14 cellular contexts compared by ENCODE assay signal in the genomic region with DNA sequence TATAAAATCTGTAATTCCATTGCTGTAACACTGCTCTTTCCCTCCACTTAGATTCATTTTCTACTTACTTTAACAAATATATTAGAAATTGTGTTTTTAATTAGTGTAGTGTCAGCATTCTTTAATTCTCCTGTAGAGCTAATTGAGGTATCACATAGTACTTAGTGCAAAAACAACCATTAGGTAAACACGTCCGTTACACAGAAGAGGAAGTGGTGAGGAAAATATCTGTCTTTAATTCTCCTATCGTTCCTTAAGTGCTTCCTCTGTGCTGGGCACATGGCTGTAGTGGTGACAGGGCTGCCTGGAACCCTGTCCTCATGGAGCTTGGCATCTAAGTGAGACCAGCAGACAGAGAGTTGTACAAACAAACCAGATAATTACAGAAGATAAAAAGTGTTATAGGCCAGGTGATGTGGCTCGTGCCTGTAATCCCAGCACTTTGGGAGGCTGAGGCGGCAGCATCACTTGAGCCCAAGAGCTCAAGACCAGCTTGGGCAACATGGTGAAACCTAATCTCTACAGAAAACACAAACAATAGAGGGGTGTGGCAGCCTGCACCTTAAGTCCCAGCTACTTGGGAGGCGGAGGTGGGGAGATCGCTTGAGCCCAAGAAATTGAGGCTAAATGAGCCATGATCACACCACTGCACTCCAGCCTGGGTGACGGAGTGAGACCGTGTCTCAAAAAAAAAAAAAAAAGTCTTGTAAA. TPM values are rescaled to one million over a fixed set of nuclear protein-coding genes. Genes with fewer than 3 reads are reported as not detected.
DNase-seq lines count a peak whose midpoint lies in the region; ATAC-seq and TF ChIP-seq lines count a peak whose summit lies in the region.
"Had no signal": no experiment of that assay in that cellular context is flagged by ENCODE, and none has a peak within 500 bp of the region (broad histone marks: within the 10 kb centered on the region; RNA-seq: fewer than 3 reads in every experiment).

No MANE protein-coding gene starts in this region.

- no peak overlapping the region for H3K56ac ChIP-seq in IMR-90 (ENCODE audit: extremely low read depth, insufficient read depth, low read length)

- peaks cover 4 to 15% of the 10 kb centered on the region in 2 experiments; a peak in 3 of 4 replicates for H3K79me1 ChIP-seq in IMR-90 (ENCODE audit: low read depth in 1 of 2, low read length in 2 of 2)

- no peak overlapping the region for H2BK120ac ChIP-seq in IMR-90 (ENCODE audit: low read depth, low read length)

- no peak overlapping the region for H2AK9ac ChIP-seq in IMR-90 (replicated peaks; ENCODE audit: low read depth, low read length, poor library complexity)

- H3K9me3 Mint-ChIP-seq in activated CD4-positive, alpha-beta T cell treated with anti-CD3 and anti-CD28 coated beads, Interleukin-2, amount 10 ng/mL, durations not matched to agents 24 days and 14 days, result no peaks in the 10 kb centered on the region
- H3K9me3 Mint-ChIP-seq in activated CD4-positive, alpha-beta T cell treated with anti-CD3 and anti-CD28 coated beads, Interleukin-2, amount 10 ng/mL, durations not matched to agents 7 days and 5 days, result peaks cover 13% of the 10 kb centered on the region
- H3K9me3 Mint-ChIP-seq in activated CD4-positive, alpha-beta memory T cell treated with anti-CD3 and anti-CD28 coated beads for 36 hours, result no peaks in the 10 kb centered on the region
- H3K9me3 Mint-ChIP-seq in natural killer cell treated with Interleukin-12 subunit alpha and Interleukin-12 subunit beta and Interleukin-15 and Interleukin-18, amount 100 ng/mL, for 72 hours, result no peaks in the 10 kb centered on the region
- H3K9me3 Mint-ChIP-seq in glutamatergic neuron (ENCODE audit: unreplicated experiment), result no peaks in the 10 kb centered on the region
- H3K9me3 Mint-ChIP-seq: neural progenitor cell had no signal

- H3K27me3 Mint-ChIP-seq in activated CD4-positive, alpha-beta T cell treated with anti-CD3 and anti-CD28 coated beads, Interleukin-2, amount 10 ng/mL, durations not matched to agents 24 days and 14 days, result no peaks in the 10 kb centered on the region
- no peaks in the 10 kb centered on the region for H3K27me3 Mint-ChIP-seq in activated CD4-positive, alpha-beta T cell treated with anti-CD3 and anti-CD28 coated beads, Interleukin-2, amount 10 ng/mL, durations not matched to agents 7 days and 5 days
- H3K27me3 Mint-ChIP-seq in activated CD4-positive, alpha-beta memory T cell treated with anti-CD3 and anti-CD28 coated beads for 36 hours, result no peaks in the 10 kb centered on the region
- no peaks in the 10 kb centered on the region for H3K27me3 Mint-ChIP-seq in natural killer cell treated with Interleukin-12 subunit alpha and Interleukin-12 subunit beta and Interleukin-15 and Interleukin-18, amount 100 ng/mL, for 72 hours
- no peaks in the 10 kb centered on the region for H3K27me3 Mint-ChIP-seq in glutamatergic neuron (ENCODE audit: unreplicated experiment)

- peaks cover 37% of the 10 kb centered on the region for H3K36me3 Mint-ChIP-seq in activated CD4-positive, alpha-beta T cell treated with anti-CD3 and anti-CD28 coated beads, Interleukin-2, amount 10 ng/mL, durations not matched to agents 24 days and 14 days (ENCODE audit: low read depth)
- peaks cover 65% of the 10 kb centered on the region for H3K36me3 Mint-ChIP-seq in activated CD4-positive, alpha-beta T cell treated with anti-CD3 and anti-CD28 coated beads, Interleukin-2, amount 10 ng/mL, durations not matched to agents 7 days and 5 days (ENCODE audit: low read depth)
- H3K36me3 Mint-ChIP-seq in activated CD4-positive, alpha-beta memory T cell treated with anti-CD3 and anti-CD28 coated beads for 36 hours, result no peaks in the 10 kb centered on the region
- no peaks in the 10 kb centered on the region for H3K36me3 Mint-ChIP-seq in natural killer cell treated with Interleukin-12 subunit alpha and Interleukin-12 subunit beta and Interleukin-15 and Interleukin-18, amount 100 ng/mL, for 72 hours
- H3K36me3 Mint-ChIP-seq in glutamatergic neuron (ENCODE audit: unreplicated experiment), result no peaks in the 10 kb centered on the region

- H2AFZ ChIP-seq in IMR-90 (replicated peaks; ENCODE audit: low read length, poor library complexity), result no peak overlapping the region
- H2AFZ ChIP-seq: neural progenitor cell had no signal

- no peaks in the 10 kb centered on the region for H3K36me3 ChIP-seq in IMR-90 (ENCODE audit: control insufficient read depth, insufficient read depth, low read length)
- H3K36me3 ChIP-seq: neural progenitor cell had no signal

- H3K14ac ChIP-seq in IMR-90 (replicated peaks; ENCODE audit: low read depth, low read length), result no peak overlapping the region

- H3K23ac ChIP-seq in IMR-90 (ENCODE audit: low read depth, low read length), result no peak overlapping the region

- no peaks in the 10 kb centered on the region for H4K20me1 ChIP-seq in IMR-90 (ENCODE audit: insufficient read depth, low read length)

- H3K27ac Mint-ChIP-seq in activated CD4-positive, alpha-beta T cell treated with anti-CD3 and anti-CD28 coated beads, Interleukin-2, amount 10 ng/mL, durations not matched to agents 24 days and 14 days, result peak overlapping the region; percentile 64
- no peak overlapping the region for H3K27ac Mint-ChIP-seq in activated CD4-positive, alpha-beta T cell treated with anti-CD3 and anti-CD28 coated beads, Interleukin-2, amount 10 ng/mL, durations not matched to agents 7 days and 5 days
- H3K27ac Mint-ChIP-seq in activated CD4-positive, alpha-beta memory T cell treated with anti-CD3 and anti-CD28 coated beads for 36 hours, result peak overlapping the region; percentile 88
- H3K27ac Mint-ChIP-seq in natural killer cell treated with Interleukin-12 subunit alpha and Interleukin-12 subunit beta and Interleukin-15 and Interleukin-18, amount 100 ng/mL, for 72 hours, result peak overlapping the region; percentile 73 to 88
- H3K27ac Mint-ChIP-seq in glutamatergic neuron (ENCODE audit: unreplicated experiment), result no peak overlapping the region
- H3K27ac Mint-ChIP-seq: neural progenitor cell had no signal

- DNase-seq in activated CD4-positive, alpha-beta T cell treated with anti-CD3 and anti-CD28 coated beads, Interleukin-2, amount 10 ng/mL, durations not matched to agents 24 days and 14 days, result no peak
- DNase-seq in activated CD4-positive, alpha-beta T cell treated with anti-CD3 and anti-CD28 coated beads, Interleukin-2, amount 10 ng/mL, durations not matched to agents 7 days and 5 days, result no peak
- DNase-seq in IMR-90, result no peak
- DNase-seq in activated CD4-positive, alpha-beta memory T cell treated with anti-CD3 and anti-CD28 coated beads for 36 hours, result no peak
- DNase-seq in natural killer cell treated with Interleukin-12 subunit alpha and Interleukin-12 subunit beta and Interleukin-15 and Interleukin-18, amount 100 ng/mL, for 72 hours (ENCODE audit: low spot score), result no peak
- no peak for DNase-seq in stimulated activated naive CD4-positive, alpha-beta T cell treated with Interleukin-2 at 50 U/mL for 16 hours (lab: John Stamatoyannopoulos, UW)
- no peak for DNase-seq in glutamatergic neuron
- DNase-seq: ACHN, aorta, NCI-H1092 treated with DMSO at 0.1 percent for 48 hours, NCI-H524, small intestine had no signal

- in situ Hi-C loops in IMR-90 (cut with MboI; ENCODE audit: low sequenced_read_pairs), result no loop called here

- H3K18ac ChIP-seq in IMR-90 (ENCODE audit: low read depth, low read length), result no peak overlapping the region

- no peak overlapping the region for H3K9ac ChIP-seq in IMR-90 (ENCODE audit: low read depth, low read length)
- H3K9ac ChIP-seq: neural progenitor cell had no signal

- dilution Hi-C loops in IMR-90 (cut with HindIII; ENCODE audit: low sequenced_read_pairs, unreplicated experiment), result no loop called here

- H3K27ac ChIP-seq in IMR-90 (ENCODE audit: insufficient read depth, low read length), result no peak overlapping the region
- H3K27ac ChIP-seq: neural progenitor cell had no signal

- no peak overlapping the region for H3K4ac ChIP-seq in IMR-90 (ENCODE audit: low read depth, low read length)

- no peak for ATAC-seq in IMR-90 (ENCODE audit: low read depth)
- ATAC-seq in natural killer cell treated with Interleukin-12 subunit alpha and Interleukin-12 subunit beta and Interleukin-15 and Interleukin-18, amount 100 ng/mL, for 72 hours, result peak in 1 of 2 donors; percentile 54
- no peak for ATAC-seq in HG03039 (IDR thresholded peaks at IDR 0.05; ENCODE audit: unreplicated experiment)

- POLR2A ChIA-PET in activated CD4-positive, alpha-beta T cell treated with anti-CD3 and anti-CD28 coated beads, Interleukin-2, amount 10 ng/mL, durations not matched to agents 7 days and 5 days (lab: Charles Lee), result no interaction called here
- POLR2A ChIA-PET in IMR-90 (lab: Charles Lee; ENCODE audit: unreplicated experiment), result no interaction called here
- POLR2A ChIA-PET in activated CD4-positive, alpha-beta memory T cell treated with anti-CD3 and anti-CD28 coated beads for 36 hours (lab: Charles Lee), result interaction anchor here (1.5 kb wide), 1 partner anchor 262 kb away, joined by 5 read pairs; the partner anchor contains the start of gene EMB

- no peak for TF ChIP-seq POLR2A in IMR-90 (IDR thresholded peaks at IDR 0.05; ENCODE audit: low read depth, low read length)

- TF ChIP-seq RAD21 in IMR-90 (IDR thresholded peaks at IDR 0.05; ENCODE audit: low read length), result no peak

- H2BK5ac ChIP-seq in IMR-90 (ENCODE audit: low read depth, low read length, poor library complexity, severe bottlenecking), result no peak overlapping the region

- no TSS peak for BruUV-seq in IMR-90 (replicated peaks; lab: Mats Ljungman, UMichigan)

- CTCF ChIA-PET in activated CD4-positive, alpha-beta T cell treated with anti-CD3 and anti-CD28 coated beads, Interleukin-2, amount 10 ng/mL, durations not matched to agents 7 days and 5 days (lab: Charles Lee), result interaction anchor here (1.0 to 1.2 kb wide), 3 partner anchors 8 to 44 kb away, joined by 3 to 5 read pairs (median 3); no protein-coding TSS in a partner anchor
- CTCF ChIA-PET in IMR-90 (lab: Yijun Ruan, JAX), result no interaction called here
- CTCF ChIA-PET in activated CD4-positive, alpha-beta memory T cell treated with anti-CD3 and anti-CD28 coated beads for 36 hours (lab: Charles Lee), result interaction anchor here (1.2 kb wide), 1 partner anchor 12 kb away, joined by 5 read pairs; no protein-coding TSS in a partner anchor

- no CpG with 5 or more reads among the region's 9 CpGs for WGBS in IMR-90 (ENCODE audit: extremely low coverage in 2 of 2, insufficient read length in 1 of 2), 2 experiments

- no peak overlapping the region for H3K4me3 ChIP-seq in IMR-90 (ENCODE audit: insufficient read depth, low read depth, low read length)
- H3K4me3 ChIP-seq: neural progenitor cell had no signal

- H3K4me3 Mint-ChIP-seq in activated CD4-positive, alpha-beta T cell treated with anti-CD3 and anti-CD28 coated beads, Interleukin-2, amount 10 ng/mL, durations not matched to agents 24 days and 14 days, result no peak overlapping the region
- no peak overlapping the region for H3K4me3 Mint-ChIP-seq in activated CD4-positive, alpha-beta T cell treated with anti-CD3 and anti-CD28 coated beads, Interleukin-2, amount 10 ng/mL, durations not matched to agents 7 days and 5 days
- H3K4me3 Mint-ChIP-seq in activated CD4-positive, alpha-beta memory T cell treated with anti-CD3 and anti-CD28 coated beads for 36 hours, result peak overlapping the region; percentile 54
- H3K4me3 Mint-ChIP-seq in natural killer cell treated with Interleukin-12 subunit alpha and Interleukin-12 subunit beta and Interleukin-15 and Interleukin-18, amount 100 ng/mL, for 72 hours, result peak overlapping the region; percentile 51
- H3K4me3 Mint-ChIP-seq in glutamatergic neuron (ENCODE audit: unreplicated experiment), result no peak overlapping the region
- H3K4me3 Mint-ChIP-seq: neural progenitor cell had no signal

- no peaks in the 10 kb centered on the region for H3K27me3 ChIP-seq in IMR-90 (ENCODE audit: control insufficient read depth, insufficient read depth, low read length)
- H3K27me3 ChIP-seq: neural progenitor cell had no signal

- no peaks in the 10 kb centered on the region for H3K9me3 ChIP-seq in IMR-90 (ENCODE audit: control insufficient read depth, insufficient read depth, low read length)

- H3K9me1 ChIP-seq in IMR-90 (ENCODE audit: insufficient read depth, low read length), result no peaks in the 10 kb centered on the region

- H2BK20ac ChIP-seq in IMR-90 (ENCODE audit: low read depth, low read length), result no peak overlapping the region

- peaks cover 2% of the 10 kb centered on the region; the same call in 1 of the 2 replicates for H3K4me1 ChIP-seq in IMR-90 (ENCODE audit: control insufficient read depth, insufficient read depth, low read length)
- H3K4me1 ChIP-seq: neural progenitor cell had no signal

- H2AK5ac ChIP-seq in IMR-90 (ENCODE audit: low read depth, low read length), result no peak overlapping the region

- H4K5ac ChIP-seq in IMR-90 (ENCODE audit: low read depth, low read length), result no peak overlapping the region

- TF ChIP-seq CTCF in IMR-90 (conservative IDR thresholded peaks at IDR 0.05; ENCODE audit: low read depth, low read length), result no peak
- no peak for TF ChIP-seq CTCF in glutamatergic neuron (IDR thresholded peaks at IDR 0.05; ENCODE audit: partially characterized antibody, unreplicated experiment)

- H3K4me2 ChIP-seq in IMR-90 (ENCODE audit: low read depth, low read length), result no peak overlapping the region
- H3K4me2 ChIP-seq: neural progenitor cell had no signal

- no peak overlapping the region for H4K8ac ChIP-seq in IMR-90 (ENCODE audit: low read depth in 2 of 2, low read length in 2 of 2)

- intact Hi-C loops in activated CD4-positive, alpha-beta T cell treated with anti-CD3 and anti-CD28 coated beads, Interleukin-2, amount 10 ng/mL, durations not matched to agents 24 days and 14 days (cut with micrococcal nuclease), result no loop called here
- intact Hi-C loops in IMR-90 (cut with micrococcal nuclease), result no loop called here
- intact Hi-C loops in activated CD4-positive, alpha-beta memory T cell treated with anti-CD3 and anti-CD28 coated beads for 36 hours (cut with micrococcal nuclease), result loop anchor here (1.0 kb wide), 1 partner anchor 8 kb away; no protein-coding TSS in a partner anchor

- no peak overlapping the region for H4K91ac ChIP-seq in IMR-90 (ENCODE audit: insufficient read depth, low read depth, low read length)

- no peak overlapping the region for H2BK15ac ChIP-seq in IMR-90 (ENCODE audit: low read depth, low read length)

- peaks cover 32% of the 10 kb centered on the region for H3K4me1 Mint-ChIP-seq in activated CD4-positive, alpha-beta T cell treated with anti-CD3 and anti-CD28 coated beads, Interleukin-2, amount 10 ng/mL, durations not matched to agents 24 days and 14 days
- peaks cover 47% of the 10 kb centered on the region for H3K4me1 Mint-ChIP-seq in activated CD4-positive, alpha-beta T cell treated with anti-CD3 and anti-CD28 coated beads, Interleukin-2, amount 10 ng/mL, durations not matched to agents 7 days and 5 days
- peaks cover 78% of the 10 kb centered on the region for H3K4me1 Mint-ChIP-seq in activated CD4-positive, alpha-beta memory T cell treated with anti-CD3 and anti-CD28 coated beads for 36 hours (ENCODE audit: low read depth)
- H3K4me1 Mint-ChIP-seq in natural killer cell treated with Interleukin-12 subunit alpha and Interleukin-12 subunit beta and Interleukin-15 and Interleukin-18, amount 100 ng/mL, for 72 hours (ENCODE audit: low read depth in 2 of 2), result peaks cover 48 to 66% of the 10 kb centered on the region in 2 donors
- no peaks in the 10 kb centered on the region for H3K4me1 Mint-ChIP-seq in glutamatergic neuron (ENCODE audit: low read depth, unreplicated experiment)
- H3K4me1 Mint-ChIP-seq: neural progenitor cell had no signal

RNA-seq across cellular contexts. Expression of gene PARP8, which starts 36.3 kb away (rescaled TPM):
- total RNA-seq in activated CD4-positive, alpha-beta T cell treated with anti-CD3 and anti-CD28 coated beads, Interleukin-2, amount 10 ng/mL, durations not matched to agents 24 days and 14 days, result 20.9 and 22.5 TPM in 2 replicates
- total RNA-seq in activated CD4-positive, alpha-beta T cell treated with anti-CD3 and anti-CD28 coated beads, Interleukin-2, amount 10 ng/mL, durations not matched to agents 7 days and 5 days, result 100 to 1,000 TPM; 100 to 110 TPM
- 8.2 and 8.6 TPM in 2 replicates for total RNA-seq in IMR-90 (2012; rRNA removed)
- polyA plus RNA-seq in IMR-90 (2012; rRNA removed), result 6.5 and 6.9 TPM in 2 replicates
- 1.8 and 1.9 TPM in 2 replicates for polyA plus RNA-seq in IMR-90 (2012; cell fraction: cytosol; rRNA removed)
- 3.2 and 18.6 TPM in 2 replicates for polyA plus RNA-seq in IMR-90 (2012; cell fraction: nucleus; rRNA removed; ENCODE audit: low replicate concordance)
- total RNA-seq in activated CD4-positive, alpha-beta memory T cell treated with anti-CD3 and anti-CD28 coated beads for 36 hours, result 10 to 100 TPM; 34.0 to 36.9 TPM
- 10 to 100 TPM; 58.2 to 62.5 TPM for total RNA-seq in natural killer cell treated with Interleukin-12 subunit alpha and Interleukin-12 subunit beta and Interleukin-15 and Interleukin-18, amount 100 ng/mL, for 72 hours
- 11.3 TPM for total RNA-seq in glutamatergic neuron (ENCODE audit: unreplicated experiment)

Comparison
In these comparisons a context has a peak if more than half of its experiments do, and no peak if none do; other contexts are left out.
1. H3K27ac Mint-ChIP-seq: peak in activated CD4-positive, alpha-beta T cell treated with anti-CD3 and anti-CD28 coated beads, Interleukin-2, amount 10 ng/mL, durations not matched to agents 24 days and 14 days (single experiment), activated CD4-positive, alpha-beta memory T cell treated with anti-CD3 and anti-CD28 coated beads for 36 hours (single experiment) and natural killer cell treated with Interleukin-12 subunit alpha and Interleukin-12 subunit beta and Interleukin-15 and Interleukin-18, amount 100 ng/mL, for 72 hours (2 of 2); none in activated CD4-positive, alpha-beta T cell treated with anti-CD3 and anti-CD28 coated beads, Interleukin-2, amount 10 ng/mL, durations not matched to agents 7 days and 5 days (single experiment) and glutamatergic neuron (single experiment).
2. H3K4me3 Mint-ChIP-seq: peak in activated CD4-positive, alpha-beta memory T cell treated with anti-CD3 and anti-CD28 coated beads for 36 hours (single experiment) and natural killer cell treated with Interleukin-12 subunit alpha and Interleukin-12 subunit beta and Interleukin-15 and Interleukin-18, amount 100 ng/mL, for 72 hours (single experiment); none in activated CD4-positive, alpha-beta T cell treated with anti-CD3 and anti-CD28 coated beads, Interleukin-2, amount 10 ng/mL, durations not matched to agents 24 days and 14 days (single experiment), activated CD4-positive, alpha-beta T cell treated with anti-CD3 and anti-CD28 coated beads, Interleukin-2, amount 10 ng/mL, durations not matched to agents 7 days and 5 days (single experiment) and glutamatergic neuron (single experiment).